27 cellular contexts compared by ENCODE assay signal in genomic region chr4:134070174-134070573, GRCh38.
"Had no signal": no experiment of that assay in that cellular context is flagged by ENCODE, and none has a peak within 500 bp of the region (broad histone marks: within the 10 kb centered on the region; RNA-seq: fewer than 3 reads in every experiment).

No MANE protein-coding gene starts in this region.

- H3K4me3 Mint-ChIP-seq: immature natural killer cell; mesothelial cell of epicardium; naive thymus-derived CD4-positive, alpha-beta T cell; natural killer cell treated with Interleukin-12 subunit alpha and Interleukin-12 subunit beta and Interleukin-15 and Interleukin-18, amount 100 ng/mL, for 72 hours; stimulated activated effector memory CD8-positive, alpha-beta T cell treated with anti-CD3 and anti-CD28 coated beads, Interleukin-12 subunit alpha, Interleukin-12 subunit beta, amount 100 ng/mL, for 72 hours; stimulated activated naive CD8-positive, alpha-beta T cell treated with anti-CD3 and anti-CD28 coated beads, Interleukin-15, Interleukin-2, amounts not matched to agents 100 ng/mL and 50 ng/mL, for 24 hours; type B pancreatic cell had no signal

- H3K9me3 Mint-ChIP-seq: type B pancreatic cell had no signal

- FAIRE-seq: islet of Langerhans, kidney, pancreas, small intestine had no signal

- H3K4me1 Mint-ChIP-seq: immature natural killer cell; mesothelial cell of epicardium; naive thymus-derived CD4-positive, alpha-beta T cell; stimulated activated effector memory CD8-positive, alpha-beta T cell treated with anti-CD3 and anti-CD28 coated beads, Interleukin-12 subunit alpha, Interleukin-12 subunit beta, amount 100 ng/mL, for 72 hours had no signal

- H3K27me3 ChIP-seq: pancreas, sigmoid colon, spleen, tibial nerve, vagina had no signal

- ATAC-seq: mucosa of descending colon; naive thymus-derived CD4-positive, alpha-beta T cell; natural killer cell treated with Interleukin-12 subunit alpha and Interleukin-12 subunit beta and Interleukin-15 and Interleukin-18, amount 100 ng/mL, for 72 hours; pancreas; right cardiac atrium; stimulated activated effector memory CD8-positive, alpha-beta T cell treated with anti-CD3 and anti-CD28 coated beads, Interleukin-12 subunit alpha, Interleukin-12 subunit beta, amount 100 ng/mL, for 72 hours had no signal

- H3K36me3 Mint-ChIP-seq: immature natural killer cell; mesothelial cell of epicardium; naive thymus-derived CD4-positive, alpha-beta T cell; stimulated activated effector memory CD8-positive, alpha-beta T cell treated with anti-CD3 and anti-CD28 coated beads, Interleukin-12 subunit alpha, Interleukin-12 subunit beta, amount 100 ng/mL, for 72 hours; type B pancreatic cell had no signal

- H3K4me1 ChIP-seq: left ventricle myocardium inferior, pancreas, prostate gland, sigmoid colon, spleen, tibial nerve, vagina had no signal

- H3K9me3 ChIP-seq: mucosa of descending colon, pancreas, prostate gland, sigmoid colon, vagina had no signal

- DNase-seq: hypothalamus; immature natural killer cell; kidney; left ventricle myocardium inferior; mesendoderm; mucosa of descending colon; naive thymus-derived CD4-positive, alpha-beta T cell; nucleus accumbens; retina; sigmoid colon; small intestine; spleen; stimulated activated CD4-positive, alpha-beta T cell treated with anti-CD3 and anti-CD28 coated beads, Interleukin-4, amount 100 ng/mL, for 24 hours; stimulated activated naive CD4-positive, alpha-beta T cell; substantia nigra had no signal

- H3K27ac ChIP-seq: left ventricle myocardium inferior, pancreas, prostate gland, sigmoid colon, spleen, tibial nerve, vagina had no signal

- H3K36me3 ChIP-seq: left ventricle myocardium inferior, pancreas, prostate gland, sigmoid colon, spleen, tibial nerve, vagina had no signal

- H3K4me3 ChIP-seq: left ventricle myocardium inferior, lung, mucosa of descending colon, pancreas, prostate gland, sigmoid colon, spleen, tibial nerve, vagina had no signal

- H3K27ac Mint-ChIP-seq: immature natural killer cell; mesothelial cell of epicardium; naive thymus-derived CD4-positive, alpha-beta T cell; natural killer cell treated with Interleukin-12 subunit alpha and Interleukin-12 subunit beta and Interleukin-15 and Interleukin-18, amount 100 ng/mL, for 72 hours; stimulated activated effector memory CD8-positive, alpha-beta T cell treated with anti-CD3 and anti-CD28 coated beads, Interleukin-12 subunit alpha, Interleukin-12 subunit beta, amount 100 ng/mL, for 72 hours; stimulated activated naive CD8-positive, alpha-beta T cell treated with anti-CD3 and anti-CD28 coated beads, Interleukin-15, Interleukin-2, amounts not matched to agents 100 ng/mL and 50 ng/mL, for 24 hours; type B pancreatic cell had no signal

- H3K27me3 Mint-ChIP-seq: naive thymus-derived CD4-positive, alpha-beta T cell; natural killer cell treated with Interleukin-12 subunit alpha and Interleukin-12 subunit beta and Interleukin-15 and Interleukin-18, amount 100 ng/mL, for 72 hours; stimulated activated naive CD8-positive, alpha-beta T cell treated with anti-CD3 and anti-CD28 coated beads, Interleukin-15, Interleukin-2, amounts not matched to agents 100 ng/mL and 50 ng/mL, for 24 hours; type B pancreatic cell had no signal
